Comparison of ENCODE assay signal across 8 cellular contexts in the genomic region with DNA sequence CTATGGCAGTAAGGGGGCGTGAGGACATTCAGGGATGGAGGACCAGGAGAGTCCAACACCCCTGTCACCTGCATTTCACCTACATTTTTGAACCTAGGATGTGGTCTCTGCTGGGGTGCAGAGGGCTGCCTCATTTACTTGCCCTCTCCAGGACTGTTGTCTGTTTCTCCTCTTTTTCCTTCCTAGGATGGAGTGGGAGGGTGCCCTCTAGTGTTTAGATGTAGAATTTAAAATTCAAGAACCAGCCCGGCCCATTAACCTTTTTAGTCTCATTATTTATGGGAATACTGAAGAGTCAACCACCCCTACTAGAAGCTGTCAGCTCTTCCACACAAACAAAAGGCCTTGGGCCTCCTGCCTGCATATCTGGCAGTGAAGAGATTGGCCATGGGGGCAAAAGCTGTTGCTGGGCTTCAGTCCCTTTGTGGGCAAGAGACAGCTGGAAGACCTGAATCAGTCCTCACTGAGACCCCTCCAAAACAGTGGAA. TPM values are rescaled to one million over a fixed set of nuclear protein-coding genes. Genes with fewer than 3 reads are reported as not detected.
DNase-seq lines count a peak whose midpoint lies in the region; ATAC-seq and TF ChIP-seq lines count a peak whose summit lies in the region.

No MANE protein-coding gene starts in this region.

- TF ChIP-seq CTCF in RWPE2 (IDR thresholded peaks at IDR 0.05; ENCODE audit: poor library complexity, severe bottlenecking) (peak; percentile 87), esophagus squamous epithelium (IDR thresholded peaks at IDR 0.05) (peak; percentile 51 to 75 (median 68)), progenitor cell of endocrine pancreas (IDR thresholded peaks at IDR 0.05; ENCODE audit: unreplicated experiment) (peak; percentile 80)

- 11 to 56% methylated on average over 1 to 2 of the region's 2 CpGs for WGBS in esophagus squamous epithelium, 2 donors

- H3K36me3 ChIP-seq in RWPE2 (ENCODE audit: low read depth) (no peaks in the 10 kb centered on the region), esophagus squamous epithelium (no peaks in the 10 kb centered on the region)

- H3K4me1 ChIP-seq in RWPE2 (ENCODE audit: insufficient read depth, poor library complexity, severe bottlenecking) (peaks cover 11% of the 10 kb centered on the region), esophagus squamous epithelium (peaks cover 19 to 63% (median 25%) of the 10 kb centered on the region in 3 donors)

- no peaks in the 10 kb centered on the region for H3K36me3 Mint-ChIP-seq in progenitor cell of endocrine pancreas (ENCODE audit: insufficient read depth)

- peaks cover 21% of the 10 kb centered on the region for H3K27me3 Mint-ChIP-seq in progenitor cell of endocrine pancreas

- no peak overlapping the region for H3K4me3 Mint-ChIP-seq in progenitor cell of endocrine pancreas (ENCODE audit: low read depth)

- H3K9me3 ChIP-seq in RWPE2 (ENCODE audit: severe bottlenecking) (no peaks in the 10 kb centered on the region), esophagus squamous epithelium (no peaks in the 10 kb centered on the region)

- ATAC-seq in RWPE2 (ENCODE audit: low read depth) (no peak), GM21737 (IDR thresholded peaks at IDR 0.05; ENCODE audit: unreplicated experiment) (no peak)

- no peaks in the 10 kb centered on the region for H3K9me3 Mint-ChIP-seq in progenitor cell of endocrine pancreas (ENCODE audit: low read depth)

- H3K4me1 Mint-ChIP-seq in progenitor cell of endocrine pancreas (ENCODE audit: low read depth) = peaks cover 20% of the 10 kb centered on the region

- intact Hi-C loops in esophagus squamous epithelium (cut with DNase I) (no loop called here), posterior cingulate gyrus (cut with DNase I) (no loop called here)

- H3K27me3 ChIP-seq in RWPE2 (ENCODE audit: insufficient read depth, poor library complexity, severe bottlenecking) (no peaks in the 10 kb centered on the region), esophagus squamous epithelium (peaks cover 0 to 23% (median 0%) of the 10 kb centered on the region in 4 donors)

- H3K4me3 ChIP-seq in RWPE2 (ENCODE audit: severe bottlenecking) (no peak overlapping the region), esophagus squamous epithelium (no peak overlapping the region)

- H3K27ac Mint-ChIP-seq in progenitor cell of endocrine pancreas = no peak overlapping the region

- DNase-seq in NCI-H2081 (lab: John Stamatoyannopoulos, UW) = peak; percentile 44 to 75
- DNase-seq in NCI-H2081 treated with DMSO at 0.1 percent for 48 hours (lab: John Stamatoyannopoulos, UW) = no peak
- DNase-seq in HT-29 (ENCODE audit: low spot score) = peak; percentile 76
- DNase-seq in RWPE2 (ENCODE audit: low spot score) = no peak
- no peak for DNase-seq in esophagus squamous epithelium (lab: John Stamatoyannopoulos, UW)
- DNase-seq in progenitor cell of endocrine pancreas (ENCODE audit: low spot score, unreplicated experiment) = no peak
- DNase-seq in posterior cingulate gyrus = no peak

- H3K27ac ChIP-seq in RWPE2 (ENCODE audit: poor library complexity, severe bottlenecking) (no peak overlapping the region), esophagus squamous epithelium (no peak overlapping the region)

- no peak for TF ChIP-seq POLR2A in esophagus squamous epithelium (IDR thresholded peaks at IDR 0.05)

RNA-seq across cellular contexts. Expression of a gene that starts 2.5 kb away (rescaled TPM):
- total RNA-seq in HT-29 (2014; rRNA removed; shearing (Covaris generic)) = 50.8 and 54.2 TPM in 2 replicates
- total RNA-seq in esophagus squamous epithelium (10 to 100 TPM; 27.3 to 46.7 (median 33.4) TPM), progenitor cell of endocrine pancreas (57.0 and 62.5 TPM in 2 replicates)

RNA-seq across cellular contexts. Expression of a gene that starts 7.7 kb away (rescaled TPM):
- 14.8 and 16.0 TPM in 2 replicates for total RNA-seq in HT-29 (2014; rRNA removed; shearing (Covaris generic))
- total RNA-seq in esophagus squamous epithelium (1 to 10 TPM in 2 of 4 donors, under 1 TPM in 2; 0.23 to 4.8 (median 2.4) TPM), progenitor cell of endocrine pancreas (0.89 TPM in 1 of 2 replicates, not detected in the other)

RNA-seq across cellular contexts. Expression of a gene that starts 26.7 kb away (rescaled TPM):
- total RNA-seq in HT-29 (2014; rRNA removed; shearing (Covaris generic)) = 0.13 TPM in 1 of 2 replicates, not detected in the other
- total RNA-seq in esophagus squamous epithelium = not detected
- total RNA-seq in progenitor cell of endocrine pancreas = not detected in 2 replicates

RNA-seq across cellular contexts. Expression of a gene that starts 30.7 kb away (rescaled TPM):
- total RNA-seq in HT-29 (2014; rRNA removed; shearing (Covaris generic)) = 1.9 and 2.2 TPM in 2 replicates
- total RNA-seq in esophagus squamous epithelium = under 1 TPM; 0.11 to 0.57 (median 0.29) TPM
- 1.8 and 2.7 TPM in 2 replicates for total RNA-seq in progenitor cell of endocrine pancreas

RNA-seq across cellular contexts. Expression of a gene that starts 33.8 kb away (rescaled TPM):
- total RNA-seq in HT-29 (2014; rRNA removed; shearing (Covaris generic)) = 0.25 and 0.65 TPM in 2 replicates
- total RNA-seq in esophagus squamous epithelium (1 to 10 TPM in 2 of 4 donors, under 1 TPM in 2; 0.26 to 8.4 (median 1.3) TPM), progenitor cell of endocrine pancreas (2.5 and 3.1 TPM in 2 replicates)

Comparison
In these comparisons a context has a peak if more than half of its experiments do, and no peak if none do; other contexts are left out.
1. DNase-seq: peak in NCI-H2081 (2 of 2) and HT-29 (single experiment); none in NCI-H2081 treated with DMSO at 0.1 percent for 48 hours (single experiment), RWPE2 (single experiment), esophagus squamous epithelium (single experiment), progenitor cell of endocrine pancreas (single experiment) and posterior cingulate gyrus (0 of 10).
2. Peak in every context shown above with its lines, with median percentiles within 50 percentile points of each other: CTCF ChIP-seq.